7 cellular contexts compared by ENCODE assay signal in genomic region chr21:33924079-33924765, GRCh38. TPM values are rescaled to one million over a fixed set of nuclear protein-coding genes. Genes with fewer than 3 reads are reported as not detected.
DNase-seq lines count a peak whose midpoint lies in the region; ATAC-seq and TF ChIP-seq lines count a peak whose summit lies in the region.

No MANE protein-coding gene starts in this region.

- CTCF ChIA-PET in WTC11 (lab: Charles Lee) = interaction anchor here (0.6 to 3.7 kb wide), 56 partner anchors 9 to 445 kb away, joined by 3 to 76 read pairs (median 4); partner anchors contain the start of genes MRPS6 and SLC5A3

- POLR2A ChIA-PET in WTC11 (lab: Charles Lee) = interaction anchor here (0.5 to 1.0 kb wide), 3 partner anchors 149 to 424 kb away, joined by 3 read pairs; partner anchors contain the start of genes MRPS6 and SLC5A3

- H3K27me3 Mint-ChIP-seq in WTC11 (ENCODE audit: low read depth) = peaks cover 10% of the 10 kb centered on the region

- DNase-seq in GM13976 (ENCODE audit: low spot score) (peak; percentile 77), NCI-H2196 treated with DMSO at 0.1 percent for 48 hours (lab: John Stamatoyannopoulos, UW; ENCODE audit: unreplicated experiment) (peak; percentile 78), WTC11 (ENCODE audit: low spot score) (peak; percentile 94), cardiac fibroblast (ENCODE audit: low read depth in 2 of 2) (peak; percentile 85 to 87), kidney tubule cell (ENCODE audit: low spot score) (peak; percentile 76)
- DNase-seq in stimulated activated CD4-positive, alpha-beta T cell treated with anti-CD3 and anti-CD28 coated beads, Interleukin-2, amount 100 ng/mL, for 24 hours = peak; percentile 95 to 96

- H3K36me3 Mint-ChIP-seq in WTC11 = no peaks in the 10 kb centered on the region

- ATAC-seq in HG03097 (IDR thresholded peaks at IDR 0.05; ENCODE audit: low FRiP score, unreplicated experiment) (peak; percentile 94), WTC11 (peak; percentile 97)

- in situ Hi-C loops in GM13976 (cut with MboI; ENCODE audit: low sequenced_read_pairs, unreplicated experiment) = loop anchor here (10.0 to 25.0 kb wide), 2 partner anchors 311 to 688 kb away; partner anchors contain the start of gene RCAN1

- TF ChIP-seq CTCF in GM13976 (IDR thresholded peaks at IDR 0.05; ENCODE audit: borderline replicate concordance, control extremely low read depth, extremely low read depth, insufficient read depth, missing control alignments) = peak; percentile 73
- peak; percentile 84 for TF ChIP-seq CTCF in WTC11 (IDR thresholded peaks at IDR 0.05)
- peak; percentile 91 for TF ChIP-seq CTCF in cardiac fibroblast (IDR thresholded peaks at IDR 0.05; ENCODE audit: low read depth, low read length)

- H3K9me3 Mint-ChIP-seq in WTC11 = no peaks in the 10 kb centered on the region

- no peak overlapping the region for H3K4me3 Mint-ChIP-seq in WTC11

- H3K27ac Mint-ChIP-seq in WTC11 = no peak overlapping the region

- H3K4me1 Mint-ChIP-seq in WTC11 = peaks cover 6% of the 10 kb centered on the region

- no peak overlapping the region for H3K4me3 ChIP-seq in cardiac fibroblast (replicated peaks in 1 of 2; ENCODE audit: low read depth in 2 of 2, low read length in 2 of 2)

TF ChIP-seq in WTC11, 78 proteins besides CTCF, POLR2A, EP300 and RAD21:
- TF ChIP-seq ESRRA (CRISPR knock-in tag; IDR thresholded peaks at IDR 0.05; ENCODE audit: borderline replicate concordance) = peak; percentile 62; the same call in 1 of the 2 replicates
- no peak for TF ChIP-seq ATF3 (CRISPR knock-in tag; conservative IDR thresholded peaks at IDR 0.05)
- TF ChIP-seq ETV6 (CRISPR knock-in tag; IDR thresholded peaks at IDR 0.05) = peak; percentile 61; the same call in 1 of the 2 replicates
- TF ChIP-seq, protein P1, sequence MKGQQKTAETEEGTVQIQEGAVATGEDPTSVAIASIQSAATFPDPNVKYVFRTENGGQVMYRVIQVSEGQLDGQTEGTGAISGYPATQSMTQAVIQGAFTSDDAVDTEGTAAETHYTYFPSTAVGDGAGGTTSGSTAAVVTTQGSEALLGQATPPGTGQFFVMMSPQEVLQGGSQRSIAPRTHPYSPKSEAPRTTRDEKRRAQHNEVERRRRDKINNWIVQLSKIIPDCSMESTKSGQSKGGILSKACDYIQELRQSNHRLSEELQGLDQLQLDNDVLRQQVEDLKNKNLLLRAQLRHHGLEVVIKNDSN (CRISPR knock-in tag; IDR thresholded peaks at IDR 0.05) = no peak
- TF ChIP-seq, protein P2, sequence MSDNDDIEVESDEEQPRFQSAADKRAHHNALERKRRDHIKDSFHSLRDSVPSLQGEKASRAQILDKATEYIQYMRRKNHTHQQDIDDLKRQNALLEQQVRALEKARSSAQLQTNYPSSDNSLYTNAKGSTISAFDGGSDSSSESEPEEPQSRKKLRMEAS (CRISPR knock-in tag; IDR thresholded peaks at IDR 0.05) = peak; percentile 52
TF ChIP-seq in WTC11: peak in this region for 3.

RNA-seq across cellular contexts. Expression of gene ATP5PO, which starts 8.6 kb away (rescaled TPM):
- 264 to 296 TPM (median 293 TPM) in 3 replicates for total RNA-seq in WTC11 (2021)
